ENCODE assay signal across 1 cellular context in genomic region chr7:105073143-105073542, GRCh38.
TF ChIP-seq lines count a peak whose summit lies in the region.

No MANE protein-coding gene starts in this region.

TF ChIP-seq in K562, 482 proteins besides CTCF, POLR2A, EP300 and RAD21:
- no peak for TF ChIP-seq MCM3 (IDR thresholded peaks at IDR 0.05)
- no peak for TF ChIP-seq ZNF184 (CRISPR knock-in tag; IDR thresholded peaks at IDR 0.05)
- no peak for TF ChIP-seq ZNF699 (CRISPR knock-in tag; IDR thresholded peaks at IDR 0.05; ENCODE audit: insufficient replicate concordance)
- TF ChIP-seq CEBPG (CRISPR knock-in tag; IDR thresholded peaks at IDR 0.05): no peak; the same call in 1 of the 2 replicates
- 0 out of 4 replicates have a peak, but pooled peaks have one; percentile 4 to 21 for TF ChIP-seq CEBPG (tag; conservative IDR thresholded peaks at IDR 0.05 in 1 of 2, IDR thresholded peaks at IDR 0.05 in 1 of 2)
- no peak for TF ChIP-seq BCL6 (CRISPR knock-in tag; IDR thresholded peaks at IDR 0.05)
- no peak for TF ChIP-seq CREB1 (IDR thresholded peaks at IDR 0.05)
- no peak for TF ChIP-seq CREB1 (CRISPR knock-in tag; IDR thresholded peaks at IDR 0.05)
- TF ChIP-seq ESRRB (CRISPR knock-in tag; IDR thresholded peaks at IDR 0.05; ENCODE audit: borderline replicate concordance): no peak
- no peak for TF ChIP-seq ZNF740 (CRISPR knock-in tag; IDR thresholded peaks at IDR 0.05)
- no peak for TF ChIP-seq ZNF740 (tag; IDR thresholded peaks at IDR 0.05)
- TF ChIP-seq CCAR2 (IDR thresholded peaks at IDR 0.05; ENCODE audit: low read depth, low read length): no peak
- peak; percentile 50 for TF ChIP-seq ATF3 (IDR thresholded peaks at IDR 0.05)
- TF ChIP-seq ATF3 (CRISPR knock-in tag; conservative IDR thresholded peaks at IDR 0.05): no peak
- TF ChIP-seq SREBF1 (IDR thresholded peaks at IDR 0.05; ENCODE audit: borderline replicate concordance, low read depth, low read length): no peak
- no peak for TF ChIP-seq PYGO2 (tag; IDR thresholded peaks at IDR 0.05)
- no peak for TF ChIP-seq MEF2A (IDR thresholded peaks at IDR 0.05; ENCODE audit: control insufficient read depth, low read depth, low read length)
- TF ChIP-seq ATF6 (CRISPR knock-in tag; IDR thresholded peaks at IDR 0.05): no peak
- no peak for TF ChIP-seq CGGBP1 (CRISPR knock-in tag; IDR thresholded peaks at IDR 0.05)
- TF ChIP-seq RAD51 (IDR thresholded peaks at IDR 0.05; ENCODE audit: borderline replicate concordance, low read depth): no peak
TF ChIP-seq in K562: peak in this region for 2.
